Comparison of ENCODE assay signal across 8 cellular contexts in genomic region chr10:52004342-52004949, GRCh38.
DNase-seq lines count a peak whose midpoint lies in the region; ATAC-seq and TF ChIP-seq lines count a peak whose summit lies in the region.

No MANE protein-coding gene starts in this region.

- H3K27ac ChIP-seq in endodermal cell (ENCODE audit: low read depth, low read length) (no peak overlapping the region), neuronal stem cell (replicated peaks; ENCODE audit: low read length) (no peak overlapping the region)

- H3K4me1 ChIP-seq in endodermal cell (ENCODE audit: control insufficient read depth, insufficient read depth, low read length) (no peaks in the 10 kb centered on the region), neuronal stem cell (ENCODE audit: control insufficient read depth in 2 of 2, insufficient read depth in 1 of 2, low read depth in 1 of 2, low read length in 2 of 2) (no peaks in the 10 kb centered on the region)

- H2AFZ ChIP-seq in neuronal stem cell (ENCODE audit: low read length), result no peak overlapping the region

- no peaks in the 10 kb centered on the region for H3K79me1 ChIP-seq in neuronal stem cell (ENCODE audit: low read depth, low read length)

- H2BK120ac ChIP-seq in neuronal stem cell (ENCODE audit: low read depth, low read length), result no peak overlapping the region

- H3K27ac Mint-ChIP-seq in endodermal cell, result no peak overlapping the region

- no peak overlapping the region for H3K18ac ChIP-seq in neuronal stem cell (ENCODE audit: low read length)

- H3K9ac ChIP-seq in endodermal cell (ENCODE audit: extremely low read depth, low read length, poor library complexity, severe bottlenecking) (no peak overlapping the region), neuronal stem cell (ENCODE audit: low read depth, low read length, poor library complexity) (no peak overlapping the region)

- peaks cover 13% of the 10 kb centered on the region for H3K9me3 Mint-ChIP-seq in endodermal cell

- H3K36me3 ChIP-seq in endodermal cell (ENCODE audit: control insufficient read depth, insufficient read depth, low read length) (no peaks in the 10 kb centered on the region), neuronal stem cell (replicated peaks in 1 of 2; ENCODE audit: control insufficient read depth in 2 of 2, insufficient read depth in 2 of 2, low read length in 2 of 2) (no peaks in the 10 kb centered on the region)

- ATAC-seq in HG02798 (IDR thresholded peaks at IDR 0.05; ENCODE audit: poor library complexity, unreplicated experiment) (peak; percentile 69), GM21717 (IDR thresholded peaks at IDR 0.05; ENCODE audit: unreplicated experiment) (no peak)

- H3K4me3 Mint-ChIP-seq in endodermal cell, result no peak overlapping the region

- H3K4me3 ChIP-seq in endodermal cell (ENCODE audit: low read length) (no peak overlapping the region), neuronal stem cell (ENCODE audit: low read length in 2 of 2) (no peak overlapping the region)

- DNase-seq in NCI-H82 (lab: John Stamatoyannopoulos, UW) (peak; percentile 49), endodermal cell (no peak), neuronal stem cell (ENCODE audit: low spot score) (peak; percentile 23)
- no peak for DNase-seq in central memory CD4-positive, alpha-beta T cell
- DNase-seq in stimulated activated naive CD4-positive, alpha-beta T cell (lab: John Stamatoyannopoulos, UW), result no peak

- no peak overlapping the region for H3K4ac ChIP-seq in neuronal stem cell (ENCODE audit: low read length)

- H3K9me3 ChIP-seq in endodermal cell (ENCODE audit: control insufficient read depth, low read length), result no peaks in the 10 kb centered on the region
- peaks cover 0 to 2% of the 10 kb centered on the region in 2 donors for H3K9me3 ChIP-seq in neuronal stem cell (replicated peaks in 1 of 2; ENCODE audit: control insufficient read depth in 2 of 2, insufficient read depth in 1 of 2, low read depth in 1 of 2, low read length in 2 of 2)

- no peak overlapping the region for H3K4me2 ChIP-seq in neuronal stem cell (ENCODE audit: insufficient read depth, low read length, poor library complexity, severe bottlenecking)

- no peak overlapping the region for H3K14ac ChIP-seq in neuronal stem cell (ENCODE audit: low read length)

- no peaks in the 10 kb centered on the region for H3K4me1 Mint-ChIP-seq in endodermal cell

- no peak overlapping the region for H2BK12ac ChIP-seq in neuronal stem cell (ENCODE audit: low read length)

- no peak overlapping the region for H3K23ac ChIP-seq in neuronal stem cell (ENCODE audit: low read depth, low read length, poor library complexity)

- no peak overlapping the region for H4K8ac ChIP-seq in neuronal stem cell (ENCODE audit: low read depth, low read length)

- H3K27me3 Mint-ChIP-seq in endodermal cell (ENCODE audit: insufficient read depth), result no peaks in the 10 kb centered on the region

- no peak overlapping the region for H2BK5ac ChIP-seq in neuronal stem cell (ENCODE audit: low read length)

- H3K36me3 Mint-ChIP-seq in endodermal cell (ENCODE audit: low read depth), result peaks cover 2% of the 10 kb centered on the region

- no peak overlapping the region for H2BK15ac ChIP-seq in neuronal stem cell (ENCODE audit: low read length)

- WGBS in endodermal cell (ENCODE audit: insufficient coverage in 1 of 2, insufficient read length in 1 of 2), 2 experiments, result 17 to 52% methylated on average over 1 to 4 of the region's 5 CpGs
- no CpG with 5 or more reads among the region's 5 CpGs for WGBS in neuronal stem cell (ENCODE audit: extremely low coverage in 2 of 2, insufficient read length in 2 of 2, insufficient replicate concordance in 1 of 2), 2 donors

- H3K27me3 ChIP-seq in endodermal cell (ENCODE audit: control insufficient read depth, insufficient read depth, low read length, poor library complexity, severe bottlenecking) (no peaks in the 10 kb centered on the region), neuronal stem cell (ENCODE audit: control insufficient read depth in 3 of 3, insufficient read depth in 3 of 3, low read depth in 1 of 3, low read length in 3 of 3) (no peaks in the 10 kb centered on the region)

- TF ChIP-seq CTCF in GM12874 (IDR thresholded peaks at IDR 0.05; ENCODE audit: insufficient read depth, low read depth, low read length) (0 out of 2 replicates have a peak, but pooled peaks have one; percentile 33), endodermal cell (conservative IDR thresholded peaks at IDR 0.05) (peak; percentile 87)

- H2AK5ac ChIP-seq in neuronal stem cell (ENCODE audit: low read depth, low read length), result no peak overlapping the region

- no peak overlapping the region for H4K91ac ChIP-seq in neuronal stem cell (ENCODE audit: low read depth, low read length, poor library complexity)

Comparison
In these comparisons a context has a peak if more than half of its experiments do, and no peak if none do; other contexts are left out.
1. DNase-seq: peak in NCI-H82 (single experiment) and neuronal stem cell (single experiment); none in endodermal cell (single experiment), central memory CD4-positive, alpha-beta T cell (single experiment) and stimulated activated naive CD4-positive, alpha-beta T cell (0 of 6).